Comparison of ENCODE assay signal across 8 cellular contexts in genomic region chr2:42722328-42723190, GRCh38. TPM values are rescaled to one million over a fixed set of nuclear protein-coding genes. Genes with fewer than 3 reads are reported as not detected.
DNase-seq lines count a peak whose midpoint lies in the region; ATAC-seq and TF ChIP-seq lines count a peak whose summit lies in the region.

No MANE protein-coding gene starts in this region.

- TF ChIP-seq CTCF in omental fat pad (IDR thresholded peaks at IDR 0.05), result no peak

- DNase-seq in GM03348 (ENCODE audit: low spot score) (peak; percentile 75), SKM-1 (lab: John Stamatoyannopoulos, UW; ENCODE audit: unreplicated experiment) (peak; percentile 43), fibroblast of gingiva (ENCODE audit: low read depth) (peak; percentile 95), omental fat pad (ENCODE audit: low spot score) (peak; percentile 26), HuH-7 (ENCODE audit: low spot score) (no peak), OCI-M2 (lab: John Stamatoyannopoulos, UW; ENCODE audit: unreplicated experiment) (no peak)

- peak; percentile 95 for ATAC-seq in GM19397 (IDR thresholded peaks at IDR 0.05; ENCODE audit: unreplicated experiment)
- ATAC-seq in HG03342 (IDR thresholded peaks at IDR 0.05; ENCODE audit: unreplicated experiment), result peak; percentile 95
- ATAC-seq in omental fat pad (ENCODE audit: low FRiP score), result peak; percentile 95

RNA-seq across cellular contexts. Expression of gene OXER1, which starts 41.4 kb away (rescaled TPM):
- under 1 TPM in 3 of 4 donors, not detected in 1; 0.44 to 0.96 (median 0.65) TPM for total RNA-seq in omental fat pad

Comparison
In these comparisons a context has a peak if more than half of its experiments do, and no peak if none do; other contexts are left out.
1. DNase-seq: peak in GM03348 (single experiment), SKM-1 (single experiment), fibroblast of gingiva (single experiment) and omental fat pad (single experiment); none in HuH-7 (single experiment) and OCI-M2 (single experiment).
2. Peak in every context shown above with its lines, with median percentiles within 50 percentile points of each other: ATAC-seq.